ENCODE assay signal across 17 cellular contexts in genomic region chr7:98669417-98670015, GRCh38. TPM values are rescaled to one million over a fixed set of nuclear protein-coding genes. Genes with fewer than 3 reads are reported as not detected.
"Had no signal": no experiment of that assay in that cellular context is flagged by ENCODE, and none has a peak within 500 bp of the region (broad histone marks: within the 10 kb centered on the region; RNA-seq: fewer than 3 reads in every experiment).

No MANE protein-coding gene starts in this region.

- H3K27me3 Mint-ChIP-seq: T-helper 17 cell had no signal

- H3K4me1 Mint-ChIP-seq: immature natural killer cell, natural killer cell, T-helper 17 cell had no signal

- H3K27ac Mint-ChIP-seq: immature natural killer cell, natural killer cell, progenitor cell of endocrine pancreas, T-helper 17 cell had no signal

- H3K27me3 ChIP-seq: adrenal gland, right lobe of liver, upper lobe of left lung had no signal

- H3K9me3 Mint-ChIP-seq: natural killer cell had no signal

- H3K4me3 ChIP-seq: adrenal gland, mucosa of descending colon, right lobe of liver, suprapubic skin, upper lobe of left lung had no signal

- DNase-seq: activated CD4-positive, alpha-beta T cell treated with anti-CD3 and anti-CD28 coated beads, Interleukin-2, amount 50 U/mL, for 1 hour; activated CD4-positive, CD25-positive, alpha-beta regulatory T cell; activated naive CD4-positive, alpha-beta T cell treated with anti-CD3 and anti-CD28 coated beads, Interleukin-2, amount 50 U/mL, for 16 hours; adrenal gland; effector memory CD4-positive, alpha-beta T cell; immature natural killer cell; mucosa of descending colon; natural killer cell; right lobe of liver; stimulated activated CD4-positive, alpha-beta T cell treated with anti-CD3 and anti-CD28 coated beads, Interleukin-4, amount 100 ng/mL, for 1 hour; stimulated activated CD8-positive, alpha-beta memory T cell treated with anti-CD3 and anti-CD28 coated beads, Interleukin-4, amount 100 ng/mL, for 48 hours; stimulated activated naive CD8-positive, alpha-beta T cell treated with anti-CD3 and anti-CD28 coated beads, Interleukin-15, Interleukin-2, amounts not matched to agents 100 U/mL and 50 U/mL, for 24 hours; T-helper 17 cell had no signal

- H3K4me3 Mint-ChIP-seq: immature natural killer cell, natural killer cell, T-helper 17 cell had no signal

- H3K36me3 Mint-ChIP-seq: immature natural killer cell, natural killer cell had no signal

- ATAC-seq: mucosa of descending colon; natural killer cell; right lobe of liver; stimulated activated naive CD8-positive, alpha-beta T cell treated with anti-CD3 and anti-CD28 coated beads, Interleukin-15, Interleukin-2, amounts not matched to agents 100 U/mL and 50 U/mL, for 24 hours; T-helper 17 cell had no signal

- H3K36me3 ChIP-seq: adrenal gland, right lobe of liver, suprapubic skin, upper lobe of left lung had no signal

- H3K9me3 ChIP-seq: adrenal gland, mucosa of descending colon, right lobe of liver, upper lobe of left lung had no signal

- H3K4me1 ChIP-seq: adrenal gland, right lobe of liver, suprapubic skin, upper lobe of left lung had no signal

- H3K27ac ChIP-seq: adrenal gland, epithelial cell of prostate, right lobe of liver, suprapubic skin, upper lobe of left lung had no signal

RNA-seq across cellular contexts. Expression of gene NPTX2, which starts 52.4 kb away (rescaled TPM):
- total RNA-seq: T-helper 17 cell had no signal
- polyA plus RNA-seq: immature natural killer cell had no signal
